9 cellular contexts compared by ENCODE assay signal in genomic region chr12:117236456-117237001, GRCh38. TPM values are rescaled to one million over a fixed set of nuclear protein-coding genes. Genes with fewer than 3 reads are reported as not detected.
DNase-seq lines count a peak whose midpoint lies in the region; ATAC-seq, FAIRE-seq and TF ChIP-seq lines count a peak whose summit lies in the region.
"Had no signal": no experiment of that assay in that cellular context is flagged by ENCODE, and none has a peak within 500 bp of the region (broad histone marks: within the 10 kb centered on the region; RNA-seq: fewer than 3 reads in every experiment).

No MANE protein-coding gene starts in this region.

- TF ChIP-seq CTCF in activated B cell treated with CpG ODN at 0.5 μM for 24 hours (IDR thresholded peaks at IDR 0.05) = no peak

- no peaks in the 10 kb centered on the region for H3K4me1 Mint-ChIP-seq in activated B cell treated with CpG ODN at 0.5 μM for 24 hours
- H3K4me1 Mint-ChIP-seq in central memory CD8-positive, alpha-beta T cell = no peaks in the 10 kb centered on the region

- DNase-seq in 8988T (peak; percentile 50), GM18507 (ENCODE audit: extremely low spot score, insufficient read length, low read depth) (peak; percentile 35), NCI-H2171 treated with DMSO at 0.1 percent for 48 hours (lab: John Stamatoyannopoulos, UW) (peak; percentile 76), activated B cell treated with CpG ODN at 0.5 μM for 24 hours (peak; percentile 25), left kidney (ENCODE audit: low read depth, low spot score) (peak; percentile 89)
- DNase-seq in central memory CD8-positive, alpha-beta T cell (ENCODE audit: low spot score in 2 of 2) = peak; percentile 21 to 55
- peak; percentile 82 to 88 for DNase-seq in stimulated activated CD4-positive, alpha-beta T cell treated with anti-CD3 and anti-CD28 coated beads, Interleukin-2, amount 100 ng/mL, for 48 hours

- peak; percentile 64 for FAIRE-seq in GM18507 (lab: Jason Lieb, UNC)

- no peaks in the 10 kb centered on the region for H3K36me3 Mint-ChIP-seq in activated B cell treated with CpG ODN at 0.5 μM for 24 hours (ENCODE audit: low read depth)
- no peaks in the 10 kb centered on the region for H3K36me3 Mint-ChIP-seq in central memory CD8-positive, alpha-beta T cell (ENCODE audit: insufficient read depth)

- CTCF ChIA-PET in activated B cell treated with CpG ODN at 0.5 μM for 24 hours (lab: Charles Lee) = no interaction called here

- intact Hi-C loops in activated B cell treated with CpG ODN at 0.5 μM for 24 hours (cut with micrococcal nuclease) = loop anchor here (1.0 kb wide), 1 partner anchor 601 kb away; no protein-coding TSS in a partner anchor

- H3K27me3 Mint-ChIP-seq in activated B cell treated with CpG ODN at 0.5 μM for 24 hours = peaks cover 6% of the 10 kb centered on the region
- H3K27me3 Mint-ChIP-seq in central memory CD8-positive, alpha-beta T cell = peaks cover 41% of the 10 kb centered on the region

- ATAC-seq in activated B cell treated with CpG ODN at 0.5 μM for 24 hours (ENCODE audit: low read depth) (no peak), GM21390 (IDR thresholded peaks at IDR 0.05; ENCODE audit: unreplicated experiment) (no peak)
- ATAC-seq in central memory CD8-positive, alpha-beta T cell (replicated peaks; ENCODE audit: extremely low read depth, poor library complexity, severe bottlenecking) = no peak

- no peaks in the 10 kb centered on the region for H3K9me3 Mint-ChIP-seq in activated B cell treated with CpG ODN at 0.5 μM for 24 hours
- H3K9me3 Mint-ChIP-seq in central memory CD8-positive, alpha-beta T cell = no peaks in the 10 kb centered on the region
- H3K9me3 Mint-ChIP-seq: stimulated activated naive CD8-positive, alpha-beta T cell treated with anti-CD3 and anti-CD28 coated beads, Interleukin-15, Interleukin-2, amounts not matched to agents 100 ng/mL and 50 ng/mL, for 24 hours had no signal

- POLR2A ChIA-PET in activated B cell treated with CpG ODN at 0.5 μM for 24 hours (lab: Charles Lee) = no interaction called here

- no peak overlapping the region for H3K4me3 Mint-ChIP-seq in activated B cell treated with CpG ODN at 0.5 μM for 24 hours
- H3K4me3 Mint-ChIP-seq in central memory CD8-positive, alpha-beta T cell = no peak overlapping the region
- H3K4me3 Mint-ChIP-seq: stimulated activated naive CD8-positive, alpha-beta T cell treated with anti-CD3 and anti-CD28 coated beads, Interleukin-15, Interleukin-2, amounts not matched to agents 100 ng/mL and 50 ng/mL, for 24 hours had no signal

- no peak overlapping the region for H3K27ac Mint-ChIP-seq in activated B cell treated with CpG ODN at 0.5 μM for 24 hours
- no peak overlapping the region for H3K27ac Mint-ChIP-seq in central memory CD8-positive, alpha-beta T cell (ENCODE audit: low read depth)
- H3K27ac Mint-ChIP-seq: stimulated activated naive CD8-positive, alpha-beta T cell treated with anti-CD3 and anti-CD28 coated beads, Interleukin-15, Interleukin-2, amounts not matched to agents 100 ng/mL and 50 ng/mL, for 24 hours had no signal

RNA-seq across cellular contexts. Expression of gene FBXO21, which starts 46.3 kb away (rescaled TPM):
- 35.9 and 41.5 TPM in 2 replicates for total RNA-seq in activated B cell treated with CpG ODN at 0.5 μM for 24 hours

Comparison
In these comparisons a context has a peak if more than half of its experiments do, and no peak if none do; other contexts are left out.
1. DNase-seq: peak in every context shown above with its lines; median percentile 89 in left kidney; 85 in stimulated activated CD4-positive, alpha-beta T cell treated with anti-CD3 and anti-CD28 coated beads, Interleukin-2, amount 100 ng/mL, for 48 hours; 76 in NCI-H2171 treated with DMSO at 0.1 percent for 48 hours; 50 in 8988T; 38 in central memory CD8-positive, alpha-beta T cell; 35 in GM18507; 25 in activated B cell treated with CpG ODN at 0.5 μM for 24 hours.